Comparison of ENCODE assay signal across 23 cellular contexts in the genomic region with DNA sequence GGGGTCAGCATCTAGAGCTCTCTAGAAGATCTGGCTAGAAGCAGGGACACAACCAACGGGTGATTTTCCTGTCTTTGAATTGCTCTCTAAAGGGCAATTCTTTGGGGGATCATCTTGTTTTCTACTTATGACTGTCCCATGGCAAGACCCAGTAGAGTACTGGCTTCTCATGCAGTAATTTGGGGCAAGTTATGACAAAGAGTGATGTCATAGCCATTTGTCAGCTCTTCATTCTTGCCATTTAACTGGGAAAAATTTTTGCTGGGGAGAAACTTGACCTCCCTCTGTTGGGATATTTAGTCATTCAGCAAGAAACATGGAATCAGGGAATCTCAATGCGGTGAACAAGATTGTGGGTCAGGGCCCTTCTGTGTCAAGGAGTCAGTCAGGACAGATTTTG.
"Had no signal": no experiment of that assay in that cellular context is flagged by ENCODE, and none has a peak within 500 bp of the region (broad histone marks: within the 10 kb centered on the region; RNA-seq: fewer than 3 reads in every experiment).

No MANE protein-coding gene starts in this region.

- H3K4me1 ChIP-seq: gastroesophageal sphincter had no signal

- ATAC-seq: activated CD4-positive, alpha-beta T cell treated with anti-CD3 and anti-CD28 coated beads for 36 hours; activated naive CD4-positive, alpha-beta T cell treated with anti-CD3 and anti-CD28 coated beads, Interleukin-2, amount 50 U/mL, for 72 hours; gastroesophageal sphincter; left ventricle myocardium superior; natural killer cell treated with Interleukin-12 subunit alpha and Interleukin-12 subunit beta and Interleukin-15 and Interleukin-18, amount 100 ng/mL, for 72 hours; psoas muscle; right cardiac atrium; stimulated activated naive CD8-positive, alpha-beta T cell treated with anti-CD3 and anti-CD28 coated beads, Interleukin-15, amount 100 ng/mL, for 72 hours; T-cell had no signal

- H3K27me3 ChIP-seq: gastroesophageal sphincter, neutrophil, ovary, tibial artery had no signal

- H3K4me3 ChIP-seq: gastroesophageal sphincter, ovary, psoas muscle, skin epidermis, tibial artery had no signal

- H3K4me3 Mint-ChIP-seq: activated B cell treated with CpG ODN at 0.5 μM for 24 hours; activated CD4-positive, alpha-beta T cell treated with anti-CD3 and anti-CD28 coated beads for 36 hours; brain; natural killer cell treated with Interleukin-12 subunit alpha and Interleukin-12 subunit beta and Interleukin-15 and Interleukin-18, amount 100 ng/mL, for 72 hours; stimulated activated naive CD8-positive, alpha-beta T cell treated with anti-CD3 and anti-CD28 coated beads, Interleukin-15, amount 100 ng/mL, for 72 hours; T-cell had no signal

- H3K27ac ChIP-seq: gastroesophageal sphincter, neutrophil, ovary, psoas muscle, tibial artery had no signal

- H3K9me3 ChIP-seq: gastroesophageal sphincter, neutrophil, ovary, psoas muscle, tibial artery had no signal

- H3K27me3 Mint-ChIP-seq: activated B cell treated with CpG ODN at 0.5 μM for 24 hours; activated CD4-positive, alpha-beta T cell treated with anti-CD3 and anti-CD28 coated beads for 36 hours; brain; T-cell had no signal

- H3K36me3 ChIP-seq: gastroesophageal sphincter, neutrophil, ovary, tibial artery had no signal

- DNase-seq: activated B cell treated with CpG ODN at 0.5 μM for 24 hours; activated CD4-positive, alpha-beta T cell treated with anti-CD3 and anti-CD28 coated beads for 36 hours; activated CD4-positive, alpha-beta T cell treated with anti-CD3 and anti-CD28 coated beads, Interleukin-2, amount 50 U/mL, for 4 hours; activated gamma-delta T cell; aorta; effector CD8-positive, alpha-beta T cell; head of caudate nucleus; hypothalamus; left ventricle myocardium superior; ovary; psoas muscle; right cardiac atrium; stimulated activated CD4-positive, alpha-beta T cell treated with anti-CD3 and anti-CD28 coated beads, Interleukin-1b, Interleukin-23, amount 100 ng/mL, for 48 hours; stimulated activated naive CD8-positive, alpha-beta T cell treated with anti-CD3 and anti-CD28 coated beads, Interleukin-15, amount 100 ng/mL, for 72 hours; T-cell; T1000; tibial artery had no signal

- H3K27ac Mint-ChIP-seq: activated B cell treated with CpG ODN at 0.5 μM for 24 hours; activated CD4-positive, alpha-beta T cell treated with anti-CD3 and anti-CD28 coated beads for 36 hours; stimulated activated naive CD8-positive, alpha-beta T cell treated with anti-CD3 and anti-CD28 coated beads, Interleukin-15, amount 100 ng/mL, for 72 hours had no signal

- H3K36me3 Mint-ChIP-seq: brain; natural killer cell treated with Interleukin-12 subunit alpha and Interleukin-12 subunit beta and Interleukin-15 and Interleukin-18, amount 100 ng/mL, for 72 hours had no signal
